18 cellular contexts compared by ENCODE assay signal in genomic region chr15:39856357-39856756, GRCh38.
A peak's percentile ranks its signal among the peaks of the same experiment; 100 is the strongest.
DNase-seq lines count a peak whose midpoint lies in the region; ATAC-seq and TF ChIP-seq lines count a peak whose summit lies in the region.
"Had no signal": no experiment of that assay in that cellular context is flagged by ENCODE, and none has a peak within 500 bp of the region (broad histone marks: within the 10 kb centered on the region; RNA-seq: fewer than 3 reads in every experiment).

No MANE protein-coding gene starts in this region.

- POLR2A ChIA-PET in activated CD4-positive, alpha-beta memory T cell treated with anti-CD3 and anti-CD28 coated beads for 36 hours (lab: Charles Lee): no interaction called here

- no peak overlapping the region for H3K4ac ChIP-seq in neuronal stem cell (ENCODE audit: low read length)

- peaks cover 0 to 38% (median 0%) of the 10 kb centered on the region in 11 experiments; a peak in 7 of 22 replicates for H3K36me3 ChIP-seq in BLaER1 treated with 17β-estradiol and CSF1 and Interleukin-3, amounts not matched to agents 10 nM and 100 nM
- H3K36me3 ChIP-seq in GM23338 (ENCODE audit: insufficient read depth) (no peaks in the 10 kb centered on the region), neuronal stem cell (replicated peaks in 1 of 2; ENCODE audit: control insufficient read depth in 2 of 2, insufficient read depth in 2 of 2, low read length in 2 of 2) (no peaks in the 10 kb centered on the region), uterus (no peaks in the 10 kb centered on the region), endodermal cell (ENCODE audit: control insufficient read depth, insufficient read depth, low read length) (no peaks in the 10 kb centered on the region), thyroid gland (no peaks in the 10 kb centered on the region)
- H3K36me3 ChIP-seq: HAP-1 had no signal

- intact Hi-C loops in uterus (cut with DNase I; ENCODE audit: low total_unique reads): no loop called here
- intact Hi-C loops in activated CD4-positive, alpha-beta memory T cell treated with anti-CD3 and anti-CD28 coated beads for 36 hours (cut with micrococcal nuclease): no loop called here
- intact Hi-C loops in thyroid gland (cut with DNase I): no loop called here

- no peak overlapping the region for H2BK5ac ChIP-seq in neuronal stem cell (ENCODE audit: low read length)

- peak overlapping the region; percentile 67 for H3K23ac ChIP-seq in neuronal stem cell (ENCODE audit: low read depth, low read length, poor library complexity)

- H3K14ac ChIP-seq in neuronal stem cell (ENCODE audit: low read length): no peak overlapping the region

- H3K36me3 Mint-ChIP-seq in GM23338 (ENCODE audit: low read depth): peaks cover 40% of the 10 kb centered on the region
- peaks cover 5% of the 10 kb centered on the region for H3K36me3 Mint-ChIP-seq in endodermal cell (ENCODE audit: low read depth)
- no peaks in the 10 kb centered on the region for H3K36me3 Mint-ChIP-seq in activated CD4-positive, alpha-beta memory T cell treated with anti-CD3 and anti-CD28 coated beads for 36 hours
- H3K36me3 Mint-ChIP-seq: CD14-positive monocyte had no signal

- H3K79me1 ChIP-seq in neuronal stem cell (ENCODE audit: low read depth, low read length): peaks cover 2% of the 10 kb centered on the region

- H3K27me3 Mint-ChIP-seq in GM23338 (ENCODE audit: insufficient read depth, low read depth, poor library complexity) (peaks cover 2% of the 10 kb centered on the region), endodermal cell (ENCODE audit: insufficient read depth) (no peaks in the 10 kb centered on the region)
- H3K27me3 Mint-ChIP-seq in activated CD4-positive, alpha-beta memory T cell treated with anti-CD3 and anti-CD28 coated beads for 36 hours: peaks cover 9% of the 10 kb centered on the region

- H3K4me3 Mint-ChIP-seq in GM23338: no peak overlapping the region; the same call in 2 of the 3 replicates
- H3K4me3 Mint-ChIP-seq in endodermal cell: no peak overlapping the region
- no peak overlapping the region for H3K4me3 Mint-ChIP-seq in activated CD4-positive, alpha-beta memory T cell treated with anti-CD3 and anti-CD28 coated beads for 36 hours
- H3K4me3 Mint-ChIP-seq: CD14-positive monocyte; CD4-positive, alpha-beta T cell; CD8-positive, alpha-beta memory T cell; HFFc6 had no signal

- H3K27ac ChIP-seq in BLaER1 treated with 17β-estradiol and CSF1 and Interleukin-3, amounts not matched to agents 10 nM and 100 nM: peak overlapping the region in 1 of 11 experiments; percentile 26; a peak in 1 of 22 replicates
- H3K27ac ChIP-seq in GM23338 (ENCODE audit: low read depth) (0 out of 2 replicates have a peak overlapping the region, but pooled peaks have one; percentile 78), neuronal stem cell (replicated peaks; ENCODE audit: low read length) (no peak overlapping the region), uterus (no peak overlapping the region), endodermal cell (ENCODE audit: low read depth, low read length) (no peak overlapping the region), thyroid gland (no peak overlapping the region)

- peaks cover 0 to 10% (median 0%) of the 10 kb centered on the region in 11 experiments; a peak in 3 of 22 replicates for H3K9me3 ChIP-seq in BLaER1 treated with 17β-estradiol and CSF1 and Interleukin-3, amounts not matched to agents 10 nM and 100 nM (replicated peaks in 1 of 11)
- H3K9me3 ChIP-seq in neuronal stem cell (replicated peaks in 1 of 2; ENCODE audit: control insufficient read depth in 2 of 2, insufficient read depth in 1 of 2, low read depth in 1 of 2, low read length in 2 of 2) (no peaks in the 10 kb centered on the region), uterus (no peaks in the 10 kb centered on the region), endodermal cell (ENCODE audit: control insufficient read depth, low read length) (no peaks in the 10 kb centered on the region), thyroid gland (no peaks in the 10 kb centered on the region)
- H3K9me3 ChIP-seq: HAP-1 had no signal

- peaks cover 68% of the 10 kb centered on the region for H3K4me1 Mint-ChIP-seq in GM23338
- H3K4me1 Mint-ChIP-seq in endodermal cell: peaks cover 9% of the 10 kb centered on the region
- no peaks in the 10 kb centered on the region for H3K4me1 Mint-ChIP-seq in activated CD4-positive, alpha-beta memory T cell treated with anti-CD3 and anti-CD28 coated beads for 36 hours (ENCODE audit: low read depth)
- H3K4me1 Mint-ChIP-seq: CD8-positive, alpha-beta memory T cell had no signal

- H3F3A ChIP-seq in GM23338 (replicated peaks; ENCODE audit: low read depth): peaks cover 5% of the 10 kb centered on the region; the same call in 1 of the 2 replicates

- H3K27ac Mint-ChIP-seq in GM23338 (peak overlapping the region; percentile 34; the same call in 1 of the 2 replicates), endodermal cell (no peak overlapping the region)
- no peak overlapping the region for H3K27ac Mint-ChIP-seq in activated CD4-positive, alpha-beta memory T cell treated with anti-CD3 and anti-CD28 coated beads for 36 hours
- H3K27ac Mint-ChIP-seq: CD4-positive, alpha-beta T cell; CD8-positive, alpha-beta memory T cell; HFFc6 had no signal

- ATAC-seq in GM23338: no peak

- no CpG with 5 or more reads among the region's 3 CpGs for WGBS in neuronal stem cell (ENCODE audit: extremely low coverage in 2 of 2, insufficient read length in 2 of 2, insufficient replicate concordance in 1 of 2), 2 donors
- WGBS in endodermal cell (ENCODE audit: insufficient coverage in 1 of 2, insufficient read length in 1 of 2), 2 experiments: 94 to 100% methylated on average over 2 to 3 of the region's 3 CpGs
- WGBS in thyroid gland, 2 donors: 87 to 96% methylated on average over 3 of the region's 3 CpGs

- no peak overlapping the region for H2BK12ac ChIP-seq in neuronal stem cell (ENCODE audit: low read length)

- H2AFZ ChIP-seq in GM23338: no peak overlapping the region
- no peak overlapping the region for H2AFZ ChIP-seq in neuronal stem cell (ENCODE audit: low read length)

- peaks cover 28 to 47% (median 37%) of the 10 kb centered on the region in 10 experiments for H3K4me1 ChIP-seq in BLaER1 treated with 17β-estradiol and CSF1 and Interleukin-3, amounts not matched to agents 10 nM and 100 nM
- peaks cover 43% of the 10 kb centered on the region for H3K4me1 ChIP-seq in GM23338 (ENCODE audit: insufficient read depth)
- peaks cover 2 to 4% of the 10 kb centered on the region in 2 donors for H3K4me1 ChIP-seq in neuronal stem cell (ENCODE audit: control insufficient read depth in 2 of 2, insufficient read depth in 1 of 2, low read depth in 1 of 2, low read length in 2 of 2)
- no peaks in the 10 kb centered on the region for H3K4me1 ChIP-seq in uterus
- no peaks in the 10 kb centered on the region for H3K4me1 ChIP-seq in endodermal cell (ENCODE audit: control insufficient read depth, insufficient read depth, low read length)
- H3K4me1 ChIP-seq in thyroid gland: no peaks in the 10 kb centered on the region

- H4K91ac ChIP-seq in neuronal stem cell (ENCODE audit: low read depth, low read length, poor library complexity): no peak overlapping the region

- H2BK15ac ChIP-seq in neuronal stem cell (ENCODE audit: low read length): no peak overlapping the region

- peaks cover 100% of the 10 kb centered on the region for H3K79me2 ChIP-seq in GM23338 (replicated peaks; ENCODE audit: insufficient read depth)

- no peak for TF ChIP-seq POLR2A in uterus (IDR thresholded peaks at IDR 0.05)
- no peak for TF ChIP-seq POLR2A in thyroid gland (IDR thresholded peaks at IDR 0.05)

- no peaks in the 10 kb centered on the region for H3K9me2 ChIP-seq in GM23338 (ENCODE audit: insufficient read depth)

- H3K4me2 ChIP-seq in BLaER1 treated with 17β-estradiol and CSF1 and Interleukin-3, amounts not matched to agents 10 nM and 100 nM: peak overlapping the region in 8 of 11 experiments; percentile 48 to 84 (median 68); a peak in 14 of 22 replicates
- no peak overlapping the region for H3K4me2 ChIP-seq in GM23338
- no peak overlapping the region for H3K4me2 ChIP-seq in neuronal stem cell (ENCODE audit: insufficient read depth, low read length, poor library complexity, severe bottlenecking)

- H2BK120ac ChIP-seq in neuronal stem cell (ENCODE audit: low read depth, low read length): no peak overlapping the region

- no peak overlapping the region for H3K9ac ChIP-seq in BLaER1 treated with 17β-estradiol and CSF1 and Interleukin-3, amounts not matched to agents 10 nM and 100 nM
- H3K9ac ChIP-seq in neuronal stem cell (ENCODE audit: low read depth, low read length, poor library complexity) (no peak overlapping the region), endodermal cell (ENCODE audit: extremely low read depth, low read length, poor library complexity, severe bottlenecking) (no peak overlapping the region)

- TF ChIP-seq CTCF in GM23338 (conservative IDR thresholded peaks at IDR 0.05; ENCODE audit: low read depth in 2 of 2) (no peak), uterus (IDR thresholded peaks at IDR 0.05) (no peak), endodermal cell (conservative IDR thresholded peaks at IDR 0.05) (no peak), thyroid gland (IDR thresholded peaks at IDR 0.05) (no peak)

- CTCF ChIA-PET in activated CD4-positive, alpha-beta memory T cell treated with anti-CD3 and anti-CD28 coated beads for 36 hours (lab: Charles Lee): no interaction called here

- DNase-seq in GM23338 (ENCODE audit: low spot score): no peak
- DNase-seq in cerebellar cortex (ENCODE audit: low spot score): peak; percentile 69
- no peak for DNase-seq in neuronal stem cell (ENCODE audit: low spot score)
- DNase-seq in uterus: no peak
- no peak for DNase-seq in endodermal cell
- DNase-seq in activated CD4-positive, alpha-beta memory T cell treated with anti-CD3 and anti-CD28 coated beads for 36 hours: no peak
- no peak for DNase-seq in thyroid gland
- DNase-seq: CD4-positive, alpha-beta T cell; CD8-positive, alpha-beta memory T cell; DMS 273 treated with DMSO at 0.1 percent for 48 hours; DMS79; EL; GF-D8; GOT3; HFFc6 had no signal

- no peak overlapping the region for H4K8ac ChIP-seq in neuronal stem cell (ENCODE audit: low read depth, low read length)

- H4K20me1 ChIP-seq in BLaER1 treated with 17β-estradiol and CSF1 and Interleukin-3, amounts not matched to agents 10 nM and 100 nM: peaks cover 0 to 26% (median 0%) of the 10 kb centered on the region in 11 experiments; a peak in 1 of 22 replicates
- H4K20me1 ChIP-seq in GM23338 (replicated peaks; ENCODE audit: insufficient read depth): peaks cover 36% of the 10 kb centered on the region; the same call in 1 of the 2 replicates

- H3K18ac ChIP-seq in neuronal stem cell (ENCODE audit: low read length): no peak overlapping the region

- no peaks in the 10 kb centered on the region for H3K27me3 ChIP-seq in BLaER1 treated with 17β-estradiol and CSF1 and Interleukin-3, amounts not matched to agents 10 nM and 100 nM
- H3K27me3 ChIP-seq in GM23338 (ENCODE audit: insufficient read depth): no peaks in the 10 kb centered on the region
- no peaks in the 10 kb centered on the region for H3K27me3 ChIP-seq in neuronal stem cell (ENCODE audit: control insufficient read depth in 3 of 3, insufficient read depth in 3 of 3, low read depth in 1 of 3, low read length in 3 of 3)
- H3K27me3 ChIP-seq in uterus: no peaks in the 10 kb centered on the region
- no peaks in the 10 kb centered on the region for H3K27me3 ChIP-seq in endodermal cell (ENCODE audit: control insufficient read depth, insufficient read depth, low read length, poor library complexity, severe bottlenecking)
- H3K27me3 ChIP-seq in thyroid gland: no peaks in the 10 kb centered on the region

- H3K4me3 ChIP-seq in BLaER1 treated with 17β-estradiol and CSF1 and Interleukin-3, amounts not matched to agents 10 nM and 100 nM: no peak overlapping the region
- H3K4me3 ChIP-seq in GM23338 (no peak overlapping the region), neuronal stem cell (ENCODE audit: low read length in 2 of 2) (no peak overlapping the region), uterus (no peak overlapping the region), endodermal cell (ENCODE audit: low read length) (no peak overlapping the region), thyroid gland (replicated peaks in 1 of 3) (no peak overlapping the region)
- H3K4me3 ChIP-seq: HAP-1 had no signal

- H3K9me3 Mint-ChIP-seq in GM23338 (peaks cover 3% of the 10 kb centered on the region; the same call in 1 of the 3 replicates), endodermal cell (peaks cover 2% of the 10 kb centered on the region)
- H3K9me3 Mint-ChIP-seq in activated CD4-positive, alpha-beta memory T cell treated with anti-CD3 and anti-CD28 coated beads for 36 hours: no peaks in the 10 kb centered on the region
- H3K9me3 Mint-ChIP-seq: CD4-positive, alpha-beta T cell; CD8-positive, alpha-beta memory T cell; HFFc6 had no signal

- no peak overlapping the region for H2AK5ac ChIP-seq in neuronal stem cell (ENCODE audit: low read depth, low read length)

Comparison
In these comparisons a context has a peak if more than half of its experiments do, and no peak if none do; other contexts are left out.
1. H3K4me2 ChIP-seq: peak in BLaER1 treated with 17β-estradiol and CSF1 and Interleukin-3, amounts not matched to agents 10 nM and 100 nM (8 of 11); none in GM23338 (single experiment) and neuronal stem cell (single experiment).